In genomic region chr6:106097368-106098231, GRCh38 we compare ENCODE assay signal across 8 cellular contexts. TPM values are rescaled to one million over a fixed set of nuclear protein-coding genes. Genes with fewer than 3 reads are reported as not detected.
DNase-seq lines count a peak whose midpoint lies in the region; ATAC-seq and TF ChIP-seq lines count a peak whose summit lies in the region.

No MANE protein-coding gene starts in this region.

- H3K36me3 Mint-ChIP-seq in activated CD4-positive, alpha-beta memory T cell treated with anti-CD3 and anti-CD28 coated beads, Interleukin-2, amount 10 ng/mL, durations not matched to agents 7 days and 5 days (ENCODE audit: low read depth): peaks cover 97% of the 10 kb centered on the region
- no peaks in the 10 kb centered on the region for H3K36me3 Mint-ChIP-seq in osteocyte (ENCODE audit: unreplicated experiment)

- ATAC-seq in GM21786 (IDR thresholded peaks at IDR 0.05; ENCODE audit: unreplicated experiment): peak; percentile 41

- H3K4me3 ChIP-seq in GM12864 (ENCODE audit: low read depth, low read length) (peak overlapping the region; percentile 64), LNCaP clone FGC (ENCODE audit: low read depth, low read length) (peak overlapping the region; percentile 56), esophagus squamous epithelium (peak overlapping the region; percentile 31 to 67 (median 54))

- H3K9me3 ChIP-seq in esophagus squamous epithelium: no peaks in the 10 kb centered on the region

- TF ChIP-seq POLR2A in esophagus squamous epithelium (IDR thresholded peaks at IDR 0.05): peak in 1 of 4 donors; percentile 45

- POLR2A ChIA-PET in activated CD4-positive, alpha-beta memory T cell treated with anti-CD3 and anti-CD28 coated beads, Interleukin-2, amount 10 ng/mL, durations not matched to agents 7 days and 5 days (lab: Charles Lee): interaction anchor here (1.0 to 11.8 kb wide), 19 partner anchors 8 to 614 kb away, joined by 3 to 241 read pairs (median 29); partner anchors contain the start of gene PRDM1

- peak; percentile 85 for DNase-seq in GM12864 (ENCODE audit: low read depth)
- peak; percentile 65 for DNase-seq in LNCaP clone FGC (ENCODE audit: low read depth)
- peak; percentile 63 for DNase-seq in activated CD4-positive, alpha-beta memory T cell treated with anti-CD3 and anti-CD28 coated beads, Interleukin-2, amount 10 ng/mL, durations not matched to agents 7 days and 5 days
- peak; percentile 25 for DNase-seq in esophagus squamous epithelium (lab: John Stamatoyannopoulos, UW)
- no peak for DNase-seq in osteocyte (ENCODE audit: extremely low spot score, unreplicated experiment)
- DNase-seq in hepatic stellate cell (ENCODE audit: low spot score): no peak
- no peak for DNase-seq in DMS114 treated with DMSO at 0.1 percent for 48 hours (lab: John Stamatoyannopoulos, UW; ENCODE audit: unreplicated experiment)

- intact Hi-C loops in esophagus squamous epithelium (cut with DNase I): no loop called here

- H3K27me3 Mint-ChIP-seq in activated CD4-positive, alpha-beta memory T cell treated with anti-CD3 and anti-CD28 coated beads, Interleukin-2, amount 10 ng/mL, durations not matched to agents 7 days and 5 days: no peaks in the 10 kb centered on the region
- H3K27me3 Mint-ChIP-seq in osteocyte (ENCODE audit: unreplicated experiment): peaks cover 2% of the 10 kb centered on the region

- H3K36me3 ChIP-seq in esophagus squamous epithelium: peaks cover 0 to 8% (median 0%) of the 10 kb centered on the region in 3 donors

- H3K4me1 Mint-ChIP-seq in activated CD4-positive, alpha-beta memory T cell treated with anti-CD3 and anti-CD28 coated beads, Interleukin-2, amount 10 ng/mL, durations not matched to agents 7 days and 5 days: peaks cover 70% of the 10 kb centered on the region
- peaks cover 17% of the 10 kb centered on the region for H3K4me1 Mint-ChIP-seq in osteocyte (ENCODE audit: unreplicated experiment)

- peaks cover 15 to 84% (median 21%) of the 10 kb centered on the region in 3 donors for H3K4me1 ChIP-seq in esophagus squamous epithelium

- peak overlapping the region; percentile 83 to 90 (median 90) for H3K27ac ChIP-seq in esophagus squamous epithelium

- H3K27me3 ChIP-seq in esophagus squamous epithelium: no peaks in the 10 kb centered on the region

- peak overlapping the region; percentile 97 for H3K27ac Mint-ChIP-seq in activated CD4-positive, alpha-beta memory T cell treated with anti-CD3 and anti-CD28 coated beads, Interleukin-2, amount 10 ng/mL, durations not matched to agents 7 days and 5 days
- H3K27ac Mint-ChIP-seq in osteocyte (ENCODE audit: unreplicated experiment): peak overlapping the region; percentile 80

- H3K4me3 Mint-ChIP-seq in activated CD4-positive, alpha-beta memory T cell treated with anti-CD3 and anti-CD28 coated beads, Interleukin-2, amount 10 ng/mL, durations not matched to agents 7 days and 5 days: peak overlapping the region; percentile 87
- peak overlapping the region; percentile 75 for H3K4me3 Mint-ChIP-seq in osteocyte (ENCODE audit: unreplicated experiment)

- CTCF ChIA-PET in activated CD4-positive, alpha-beta memory T cell treated with anti-CD3 and anti-CD28 coated beads, Interleukin-2, amount 10 ng/mL, durations not matched to agents 7 days and 5 days (lab: Charles Lee): interaction anchor here (0.8 to 4.4 kb wide), 4 partner anchors 13 to 126 kb away, joined by 4 to 19 read pairs (median 8); no protein-coding TSS in a partner anchor

- no peak for TF ChIP-seq CTCF in GM12864 (IDR thresholded peaks at IDR 0.05; ENCODE audit: low read depth, low read length, missing control alignments)
- TF ChIP-seq CTCF in LNCaP clone FGC (IDR thresholded peaks at IDR 0.05; ENCODE audit: control insufficient read depth, extremely low read depth, insufficient read depth): no peak
- no peak for TF ChIP-seq CTCF in esophagus squamous epithelium (IDR thresholded peaks at IDR 0.05)
- no peak for TF ChIP-seq CTCF in osteocyte (IDR thresholded peaks at IDR 0.05)

- no peaks in the 10 kb centered on the region for H3K9me3 Mint-ChIP-seq in activated CD4-positive, alpha-beta memory T cell treated with anti-CD3 and anti-CD28 coated beads, Interleukin-2, amount 10 ng/mL, durations not matched to agents 7 days and 5 days
- no peaks in the 10 kb centered on the region for H3K9me3 Mint-ChIP-seq in osteocyte (ENCODE audit: unreplicated experiment)

- WGBS in esophagus squamous epithelium, 2 donors: 2 to 3% methylated on average over 19 of the region's 19 CpGs

RNA-seq across cellular contexts. Expression of gene PRDM1, which starts 11.5 kb away (rescaled TPM):
- 100 to 1,000 TPM; 112 to 115 TPM for total RNA-seq in activated CD4-positive, alpha-beta memory T cell treated with anti-CD3 and anti-CD28 coated beads, Interleukin-2, amount 10 ng/mL, durations not matched to agents 7 days and 5 days
- total RNA-seq in esophagus squamous epithelium (10 to 100 TPM; 18.3 to 75.8 (median 35.4) TPM), osteocyte (0.29 TPM in 1 of 2 replicates, not detected in the other)

Comparison
In these comparisons a context has a peak if more than half of its experiments do, and no peak if none do; other contexts are left out.
1. DNase-seq: peak in GM12864 (single experiment), LNCaP clone FGC (single experiment), activated CD4-positive, alpha-beta memory T cell treated with anti-CD3 and anti-CD28 coated beads, Interleukin-2, amount 10 ng/mL, durations not matched to agents 7 days and 5 days (single experiment) and esophagus squamous epithelium (single experiment); none in osteocyte (single experiment), hepatic stellate cell (single experiment) and DMS114 treated with DMSO at 0.1 percent for 48 hours (single experiment).
2. RNA of gene PRDM1, which starts 11.5 kb away (total RNA-seq): 112 to 115 TPM in activated CD4-positive, alpha-beta memory T cell treated with anti-CD3 and anti-CD28 coated beads, Interleukin-2, amount 10 ng/mL, durations not matched to agents 7 days and 5 days and 18.3 to 75.8 TPM in esophagus squamous epithelium; 0.29 TPM in osteocyte; every median in the first group is over 10 times any median in the second.
3. Peak in every context shown above with its lines, with median percentiles within 50 percentile points of each other: H3K4me3 ChIP-seq.